ENCODE assay signal across 8 cellular contexts in the genomic region with DNA sequence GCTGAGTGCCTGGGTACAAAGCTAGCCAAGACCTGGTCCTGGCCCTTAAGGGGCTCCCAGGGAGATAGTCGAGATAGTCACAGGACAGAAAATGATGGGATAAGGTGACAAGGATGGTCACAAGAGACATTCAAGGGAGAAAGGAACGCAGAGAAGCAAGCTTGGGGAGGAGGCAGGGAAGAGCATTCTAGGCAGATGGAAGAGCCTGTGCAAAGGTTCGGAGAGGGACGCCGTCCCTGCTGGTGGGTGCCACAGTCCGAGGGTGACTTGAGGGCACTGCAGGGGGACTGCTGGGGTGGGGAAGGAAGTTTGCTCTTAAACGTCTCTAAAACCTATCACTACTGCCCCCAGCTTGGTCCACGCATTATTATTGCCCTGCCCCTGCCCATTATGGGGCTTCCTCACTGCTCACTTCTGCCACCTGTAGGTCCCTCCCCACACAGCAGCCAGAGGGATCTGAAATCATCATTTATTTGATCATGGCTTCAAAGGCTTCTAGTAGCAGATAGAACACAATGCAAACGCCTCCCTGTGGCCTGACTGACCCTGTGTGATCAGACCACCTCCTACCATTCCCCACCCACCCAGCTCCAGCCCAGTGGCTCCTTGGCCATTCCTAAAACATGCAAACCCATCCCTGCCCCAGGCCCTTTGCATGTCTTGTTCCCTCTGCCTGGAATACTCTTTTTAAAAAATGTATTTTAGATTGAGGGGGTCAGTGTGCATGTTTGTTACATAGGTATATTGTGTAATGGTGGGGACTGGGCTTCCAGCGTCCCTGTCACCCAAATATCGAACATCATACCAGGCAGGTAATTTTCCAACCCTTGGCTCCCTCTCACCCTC.
DNase-seq lines count a peak whose midpoint lies in the region; ATAC-seq and TF ChIP-seq lines count a peak whose summit lies in the region.

No MANE protein-coding gene starts in this region.

- H3K27ac ChIP-seq in heart right ventricle: no peak overlapping the region
- no peak overlapping the region for H3K27ac ChIP-seq in PC-9

- peak in 1 of 8 donors; percentile 15 for ATAC-seq in heart right ventricle
- no peak for ATAC-seq in Right ventricle myocardium superior (ENCODE audit: poor library complexity)
- ATAC-seq in HG03457 (IDR thresholded peaks at IDR 0.05; ENCODE audit: unreplicated experiment): no peak

- TF ChIP-seq CTCF in heart right ventricle (IDR thresholded peaks at IDR 0.05) (peak in 8 of 9 donors; percentile 36 to 65 (median 50)), PC-9 (conservative IDR thresholded peaks at IDR 0.05) (peak; percentile 70)

- no peak for DNase-seq in heart right ventricle
- DNase-seq in Right ventricle myocardium superior: no peak
- DNase-seq in PC-9: peak in 1 of 2 experiments; percentile 58
- peak; percentile 14 for DNase-seq in activated gamma-delta T cell treated with anti-CD3 and anti-CD28 coated beads, Interleukin-2, amount 50 U/mL, for 16 hours (ENCODE audit: low read depth)
- peak; percentile 9 for DNase-seq in kidney glomerular epithelial cell (lab: John Stamatoyannopoulos, UW)
- peak in 4 of 6 experiments; percentile 9 to 24 (median 18) for DNase-seq in stimulated activated naive CD4-positive, alpha-beta T cell (lab: John Stamatoyannopoulos, UW)
- DNase-seq in NCI-H2171 (lab: John Stamatoyannopoulos, UW): no peak

- intact Hi-C loops in heart right ventricle (cut with DNase I): loop anchor here in 9 of 10 donors (2.0 to 10.0 kb wide), 9 partner anchors 99 to 659 kb away; no protein-coding TSS in a partner anchor
- intact Hi-C loops in Right ventricle myocardium superior (cut with DNase I): no loop called here
- intact Hi-C loops in PC-9 (cut with micrococcal nuclease; ENCODE audit: unreplicated experiment): loop anchor here (1.0 to 10.0 kb wide), 4 partner anchors 93 to 441 kb away; no protein-coding TSS in a partner anchor

- no peak overlapping the region for H2AFZ ChIP-seq in PC-9

- no peaks in the 10 kb centered on the region for H4K20me1 ChIP-seq in PC-9 (ENCODE audit: insufficient read depth)

- no peaks in the 10 kb centered on the region for H3F3A ChIP-seq in PC-9 (ENCODE audit: insufficient read depth, low read depth)

- no TSS peak for BruUV-seq in PC-9 (replicated peaks; lab: Mats Ljungman, UMichigan)

- WGBS in heart right ventricle, 2 donors: 71 to 74% methylated on average over 11 of the region's 11 CpGs

- H3K27me3 ChIP-seq in heart right ventricle: no peaks in the 10 kb centered on the region
- H3K27me3 ChIP-seq in PC-9 (ENCODE audit: insufficient read depth, low read depth): no peaks in the 10 kb centered on the region

- H3K79me2 ChIP-seq in PC-9 (ENCODE audit: low read depth): no peaks in the 10 kb centered on the region

- H3K4me2 ChIP-seq in PC-9: no peak overlapping the region

- no peaks in the 10 kb centered on the region for H3K9me2 ChIP-seq in PC-9 (ENCODE audit: insufficient read depth)

- H3K4me1 ChIP-seq in heart right ventricle (peaks cover 0 to 15% (median 0%) of the 10 kb centered on the region in 9 donors), PC-9 (replicated peaks; ENCODE audit: insufficient read depth) (no peaks in the 10 kb centered on the region)

- POLR2A ChIA-PET in PC-9 (lab: Charles Lee; ENCODE audit: unreplicated experiment): no interaction called here

- H3K36me3 ChIP-seq in heart right ventricle (no peaks in the 10 kb centered on the region), PC-9 (ENCODE audit: low read depth) (no peaks in the 10 kb centered on the region)

- CTCF ChIA-PET in PC-9 (lab: Charles Lee): interaction anchor here (0.8 to 1.2 kb wide), 2 partner anchors 150 to 442 kb away, joined by 3 read pairs; a partner anchor contains a TSS

- H3K9me3 ChIP-seq in heart right ventricle (no peaks in the 10 kb centered on the region), PC-9 (ENCODE audit: insufficient read depth, low read depth) (no peaks in the 10 kb centered on the region)

- H3K4me3 ChIP-seq in heart right ventricle (no peak overlapping the region), PC-9 (no peak overlapping the region)

Comparison
In these comparisons a context has a peak if more than half of its experiments do, and no peak if none do; other contexts are left out.
1. DNase-seq: peak in activated gamma-delta T cell treated with anti-CD3 and anti-CD28 coated beads, Interleukin-2, amount 50 U/mL, for 16 hours (single experiment), kidney glomerular epithelial cell (single experiment) and stimulated activated naive CD4-positive, alpha-beta T cell (4 of 6); none in heart right ventricle (0 of 2), Right ventricle myocardium superior (single experiment) and NCI-H2171 (single experiment).